ENCODE assay signal across 14 cellular contexts in genomic region chr17:36532435-36532975, GRCh38. TPM values are rescaled to one million over a fixed set of nuclear protein-coding genes. Genes with fewer than 3 reads are reported as not detected.
DNase-seq lines count a peak whose midpoint lies in the region; ATAC-seq, FAIRE-seq and TF ChIP-seq lines count a peak whose summit lies in the region.
"Had no signal": no experiment of that assay in that cellular context is flagged by ENCODE, and none has a peak within 500 bp of the region (broad histone marks: within the 10 kb centered on the region; RNA-seq: fewer than 3 reads in every experiment).

No MANE protein-coding gene starts in this region.

- POLR2A ChIA-PET in activated CD4-positive, alpha-beta T cell treated with anti-CD3 and anti-CD28 coated beads for 36 hours (lab: Charles Lee), result no interaction called here

- H3K27ac ChIP-seq in astrocyte (ENCODE audit: low read depth, low read length), result no peak overlapping the region
- H3K27ac ChIP-seq: KMS-11 had no signal

- ATAC-seq in activated CD4-positive, alpha-beta T cell treated with anti-CD3 and anti-CD28 coated beads for 36 hours, result no peak
- ATAC-seq in natural killer cell, result no peak

- H3K27me3 ChIP-seq in Loucy (ENCODE audit: insufficient read depth, low read length, poor library complexity, severe bottlenecking), result no peaks in the 10 kb centered on the region
- H3K27me3 ChIP-seq in astrocyte (ENCODE audit: insufficient read depth, low read length), result no peaks in the 10 kb centered on the region

- H3K79me2 ChIP-seq in Loucy (ENCODE audit: insufficient read depth, low read length), result peaks cover 52% of the 10 kb centered on the region
- H3K79me2 ChIP-seq in astrocyte (ENCODE audit: insufficient read depth, low read length), result peaks cover 45% of the 10 kb centered on the region

- H3K4me3 Mint-ChIP-seq in activated CD4-positive, alpha-beta T cell treated with anti-CD3 and anti-CD28 coated beads for 36 hours, result peak overlapping the region; percentile 29
- peak overlapping the region; percentile 57 for H3K4me3 Mint-ChIP-seq in astrocyte (ENCODE audit: unreplicated experiment)
- peak overlapping the region; percentile 67 for H3K4me3 Mint-ChIP-seq in natural killer cell

- intact Hi-C loops in activated CD4-positive, alpha-beta T cell treated with anti-CD3 and anti-CD28 coated beads for 36 hours (cut with DNase I, micrococcal nuclease), result no loop called here
- intact Hi-C loops in natural killer cell (cut with micrococcal nuclease), result no loop called here

- peaks cover 36% of the 10 kb centered on the region for H3K4me1 Mint-ChIP-seq in activated CD4-positive, alpha-beta T cell treated with anti-CD3 and anti-CD28 coated beads for 36 hours
- peaks cover 8% of the 10 kb centered on the region for H3K4me1 Mint-ChIP-seq in astrocyte (ENCODE audit: low read depth, unreplicated experiment)
- H3K4me1 Mint-ChIP-seq in natural killer cell, result peaks cover 25 to 28% of the 10 kb centered on the region in 2 donors

- peaks cover 16% of the 10 kb centered on the region; the same call in 1 of the 2 replicates for H3K36me3 ChIP-seq in Loucy (ENCODE audit: insufficient read depth, low read length)
- peaks cover 15% of the 10 kb centered on the region for H3K36me3 ChIP-seq in astrocyte (ENCODE audit: insufficient read depth, low read length)

- peak overlapping the region; percentile 88 for H3K4me2 ChIP-seq in Loucy (ENCODE audit: low read depth, low read length, poor library complexity, severe bottlenecking)
- no peak overlapping the region for H3K4me2 ChIP-seq in astrocyte (ENCODE audit: low read length)

- no peak for DNase-seq in activated CD4-positive, alpha-beta T cell treated with anti-CD3 and anti-CD28 coated beads for 36 hours
- DNase-seq in activated CD4-positive, alpha-beta T cell treated with anti-CD3 and anti-CD28 coated beads, Interleukin-2, amount 50 U/mL, for 4 hours, result no peak
- DNase-seq in astrocyte (ENCODE audit: low read depth), result no peak
- no peak for DNase-seq in natural killer cell
- DNase-seq in AG08395 (ENCODE audit: low spot score), result no peak
- DNase-seq in DMS153 (lab: John Stamatoyannopoulos, UW), result no peak
- no peak for DNase-seq in SHP77 (lab: John Stamatoyannopoulos, UW)
- DNase-seq: amniotic stem cell, cortex of kidney, NCI-H1694, NCI-H446 treated with DMSO at 0.1 percent for 48 hours had no signal

- H3K27me3 Mint-ChIP-seq in activated CD4-positive, alpha-beta T cell treated with anti-CD3 and anti-CD28 coated beads for 36 hours, result no peaks in the 10 kb centered on the region
- H3K27me3 Mint-ChIP-seq in astrocyte (ENCODE audit: low read depth, unreplicated experiment), result no peaks in the 10 kb centered on the region
- H3K27me3 Mint-ChIP-seq in natural killer cell (ENCODE audit: low read depth in 2 of 2), result no peaks in the 10 kb centered on the region

- peak overlapping the region; percentile 97 for H3K4me3 ChIP-seq in Loucy (ENCODE audit: low read length, poor library complexity, severe bottlenecking)
- H3K4me3 ChIP-seq in astrocyte (ENCODE audit: insufficient read depth, low read depth, low read length), result no peak overlapping the region

- FAIRE-seq in astrocyte (lab: Jason Lieb, UNC), result no peak
- FAIRE-seq: D721Med had no signal

- H3K27ac Mint-ChIP-seq in activated CD4-positive, alpha-beta T cell treated with anti-CD3 and anti-CD28 coated beads for 36 hours, result peak overlapping the region; percentile 30
- H3K27ac Mint-ChIP-seq in astrocyte (ENCODE audit: unreplicated experiment) (no peak overlapping the region), natural killer cell (no peak overlapping the region)

- H3K9me2 ChIP-seq in Loucy (replicated peaks; ENCODE audit: low read depth, low read length), result no peaks in the 10 kb centered on the region

- no peaks in the 10 kb centered on the region for H3F3A ChIP-seq in Loucy (ENCODE audit: low read depth)

- H3K9me3 ChIP-seq in Loucy (ENCODE audit: insufficient read depth, low read depth, low read length), result no peaks in the 10 kb centered on the region
- no peaks in the 10 kb centered on the region for H3K9me3 ChIP-seq in astrocyte (ENCODE audit: insufficient read depth, low read depth, low read length)

- no peak for TF ChIP-seq CTCF in Loucy (conservative IDR thresholded peaks at IDR 0.05; ENCODE audit: low read length)
- no peak for TF ChIP-seq CTCF in astrocyte (IDR thresholded peaks at IDR 0.05; ENCODE audit: insufficient read depth, low read depth, low read length)
- no peak for TF ChIP-seq CTCF in natural killer cell (IDR thresholded peaks at IDR 0.05)

- H3K4me1 ChIP-seq in Loucy (ENCODE audit: insufficient read depth, low read length, poor library complexity, severe bottlenecking), result peaks cover 47% of the 10 kb centered on the region
- H3K4me1 ChIP-seq in astrocyte (ENCODE audit: insufficient read depth, low read length), result peaks cover 22% of the 10 kb centered on the region

- H3K9me3 Mint-ChIP-seq in activated CD4-positive, alpha-beta T cell treated with anti-CD3 and anti-CD28 coated beads for 36 hours (ENCODE audit: low read depth), result no peaks in the 10 kb centered on the region
- no peaks in the 10 kb centered on the region for H3K9me3 Mint-ChIP-seq in astrocyte (ENCODE audit: unreplicated experiment)
- H3K9me3 Mint-ChIP-seq in natural killer cell, result no peaks in the 10 kb centered on the region

- H2AFZ ChIP-seq in Loucy (ENCODE audit: low read length) (no peak overlapping the region), astrocyte (ENCODE audit: low read depth, low read length) (no peak overlapping the region)

- H4K20me1 ChIP-seq in Loucy (ENCODE audit: insufficient read depth, low read length, poor library complexity, severe bottlenecking) (peaks cover 13% of the 10 kb centered on the region), astrocyte (ENCODE audit: insufficient read depth, low read length) (peaks cover 15% of the 10 kb centered on the region)

- H3K9ac ChIP-seq in Loucy (ENCODE audit: low read depth, low read length, poor library complexity, severe bottlenecking) (peak overlapping the region; percentile 46), astrocyte (ENCODE audit: low read length) (no peak overlapping the region)
- H3K9ac ChIP-seq: KMS-11 had no signal

- H3K36me3 Mint-ChIP-seq in activated CD4-positive, alpha-beta T cell treated with anti-CD3 and anti-CD28 coated beads for 36 hours (ENCODE audit: low read depth), result peaks cover 51% of the 10 kb centered on the region
- H3K36me3 Mint-ChIP-seq in astrocyte (ENCODE audit: low read depth, unreplicated experiment), result peaks cover 16% of the 10 kb centered on the region
- H3K36me3 Mint-ChIP-seq in natural killer cell, result no peaks in the 10 kb centered on the region

- CTCF ChIA-PET in activated CD4-positive, alpha-beta T cell treated with anti-CD3 and anti-CD28 coated beads for 36 hours (lab: Charles Lee), result interaction anchor here (1.1 kb wide), 1 partner anchor 14 kb away, joined by 6 read pairs; no protein-coding TSS in a partner anchor

RNA-seq across cellular contexts. Expression of gene MYO19, which starts 2.2 kb away (rescaled TPM):
- total RNA-seq in activated CD4-positive, alpha-beta T cell treated with anti-CD3 and anti-CD28 coated beads for 36 hours, result 100 to 1,000 TPM; 110 to 127 TPM
- 41.0 and 42.9 TPM in 2 replicates for total RNA-seq in astrocyte
- 100 to 1,000 TPM in 2 of 3 donors, 10 to 100 TPM in 1; 84.2 to 119 (median 104) TPM for total RNA-seq in natural killer cell

RNA-seq across cellular contexts. Expression of gene PIGW, which starts 2.3 kb away (rescaled TPM):
- 10 to 100 TPM; 11.8 to 13.4 TPM for total RNA-seq in activated CD4-positive, alpha-beta T cell treated with anti-CD3 and anti-CD28 coated beads for 36 hours
- 7.5 and 8.4 TPM in 2 replicates for total RNA-seq in astrocyte
- 1 to 10 TPM; 4.6 to 8.3 (median 5.0) TPM for total RNA-seq in natural killer cell

RNA-seq across cellular contexts. Expression of gene GGNBP2, which starts 12.2 kb away (rescaled TPM):
- total RNA-seq in activated CD4-positive, alpha-beta T cell treated with anti-CD3 and anti-CD28 coated beads for 36 hours, result 10 to 100 TPM; 75.2 to 81.4 TPM
- total RNA-seq in astrocyte (80.0 and 80.8 TPM in 2 replicates), natural killer cell (100 to 1,000 TPM; 183 to 233 (median 197) TPM)

RNA-seq across cellular contexts. Expression of gene ZNHIT3, which starts 46.0 kb away (rescaled TPM):
- 10 to 100 TPM; 38.2 to 42.3 TPM for total RNA-seq in activated CD4-positive, alpha-beta T cell treated with anti-CD3 and anti-CD28 coated beads for 36 hours
- total RNA-seq in astrocyte, result 26.4 and 29.4 TPM in 2 replicates
- 10 to 100 TPM; 27.1 to 41.3 (median 36.6) TPM for total RNA-seq in natural killer cell

RNA-seq across cellular contexts. Expression of gene DHRS11, which starts 59.2 kb away (rescaled TPM):
- 10 to 100 TPM in 1 of 2 experiments, 1 to 10 TPM in 1; 9.2 to 10.2 TPM for total RNA-seq in activated CD4-positive, alpha-beta T cell treated with anti-CD3 and anti-CD28 coated beads for 36 hours
- 7.1 and 8.8 TPM in 2 replicates for total RNA-seq in astrocyte
- total RNA-seq in natural killer cell, result 1 to 10 TPM; 2.7 to 6.0 (median 4.9) TPM
